Comparison of ENCODE assay signal across 31 cellular contexts in genomic region chr14:68229423-68229831, GRCh38.
DNase-seq lines count a peak whose midpoint lies in the region; ATAC-seq lines count a peak whose summit lies in the region.
"Had no signal": no experiment of that assay in that cellular context is flagged by ENCODE, and none has a peak within 500 bp of the region (broad histone marks: within the 10 kb centered on the region; RNA-seq: fewer than 3 reads in every experiment).

No MANE protein-coding gene starts in this region.

- H3K4me3 Mint-ChIP-seq in stimulated activated naive CD8-positive, alpha-beta T cell treated with anti-CD3 and anti-CD28 coated beads, Interleukin-15, amount 100 ng/mL, for 72 hours = no peak overlapping the region
- H3K4me3 Mint-ChIP-seq: CD14-positive monocyte had no signal

- no peak overlapping the region for H3K27ac ChIP-seq in Karpas-422 (ENCODE audit: low read length)
- H3K27ac ChIP-seq: parathyroid adenoma, SJCRH30, WERI-Rb-1 had no signal

- no peaks in the 10 kb centered on the region for H3K36me3 ChIP-seq in Karpas-422 (ENCODE audit: insufficient read depth, low read length)
- H3K36me3 ChIP-seq: heart left ventricle, SJCRH30, transverse colon, WERI-Rb-1 had no signal

- H4K20me1 ChIP-seq in Karpas-422 (ENCODE audit: insufficient read depth, low read depth, low read length) = peaks cover 30% of the 10 kb centered on the region; the same call in 1 of the 2 replicates

- peak; percentile 53 for ATAC-seq in stimulated activated naive CD8-positive, alpha-beta T cell treated with anti-CD3 and anti-CD28 coated beads, Interleukin-15, Interleukin-2, amounts not matched to agents 100 U/mL and 50 U/mL, for 24 hours
- no peak for ATAC-seq in stimulated activated naive CD8-positive, alpha-beta T cell treated with anti-CD3 and anti-CD28 coated beads, Interleukin-15, amount 100 ng/mL, for 72 hours
- peak; percentile 83 for ATAC-seq in left lobe of liver
- ATAC-seq: heart left ventricle, left ventricle myocardium superior had no signal

- H3K9me3 Mint-ChIP-seq in stimulated activated naive CD8-positive, alpha-beta T cell treated with anti-CD3 and anti-CD28 coated beads, Interleukin-15, amount 100 ng/mL, for 72 hours = peaks cover 0 to 4% of the 10 kb centered on the region in 2 donors

- no peaks in the 10 kb centered on the region for H3K9me2 ChIP-seq in Karpas-422 (replicated peaks; ENCODE audit: insufficient read depth, low read length)

- no peak overlapping the region for H3K27ac Mint-ChIP-seq in stimulated activated naive CD8-positive, alpha-beta T cell treated with anti-CD3 and anti-CD28 coated beads, Interleukin-15, amount 100 ng/mL, for 72 hours
- H3K27ac Mint-ChIP-seq: CD14-positive monocyte had no signal

- no peak overlapping the region for H3K9ac ChIP-seq in Karpas-422 (ENCODE audit: low read length)
- H3K9ac ChIP-seq: parathyroid adenoma had no signal

- H3K4me3 ChIP-seq in Karpas-422 (ENCODE audit: low read length) = no peak overlapping the region
- H3K4me3 ChIP-seq: heart left ventricle, SJCRH30, transverse colon had no signal

- H2AFZ ChIP-seq in Karpas-422 (ENCODE audit: low read length) = no peak overlapping the region
- H2AFZ ChIP-seq: parathyroid adenoma had no signal

- no peak overlapping the region for H3K4me2 ChIP-seq in Karpas-422 (ENCODE audit: low read depth, low read length, poor library complexity, severe bottlenecking)

- no peaks in the 10 kb centered on the region for H3K27me3 Mint-ChIP-seq in stimulated activated naive CD8-positive, alpha-beta T cell treated with anti-CD3 and anti-CD28 coated beads, Interleukin-15, amount 100 ng/mL, for 72 hours

- no peaks in the 10 kb centered on the region for H3K4me1 ChIP-seq in Karpas-422 (ENCODE audit: low read length)
- H3K4me1 ChIP-seq: parathyroid adenoma had no signal

- no peaks in the 10 kb centered on the region for H3K4me1 Mint-ChIP-seq in stimulated activated naive CD8-positive, alpha-beta T cell treated with anti-CD3 and anti-CD28 coated beads, Interleukin-15, amount 100 ng/mL, for 72 hours

- H3K79me2 ChIP-seq in Karpas-422 (ENCODE audit: low read length) = no peaks in the 10 kb centered on the region
- H3K79me2 ChIP-seq: parathyroid adenoma had no signal

- peak; percentile 36 for DNase-seq in activated CD4-positive, alpha-beta T cell treated with anti-CD3 and anti-CD28 coated beads for 48 hours
- no peak for DNase-seq in activated CD4-positive, alpha-beta T cell treated with anti-CD3 and anti-CD28 coated beads, Interleukin-2, amount 50 U/mL, for 1 hour
- DNase-seq in stimulated activated naive CD8-positive, alpha-beta T cell treated with anti-CD3 and anti-CD28 coated beads, Interleukin-15, Interleukin-2, amounts not matched to agents 100 U/mL and 50 U/mL, for 24 hours = no peak
- DNase-seq in stimulated activated naive CD8-positive, alpha-beta T cell treated with anti-CD3 and anti-CD28 coated beads, Interleukin-15, amount 100 ng/mL, for 72 hours = no peak
- DNase-seq in left lobe of liver (ENCODE audit: low spot score) = peak; percentile 71
- no peak for DNase-seq in Karpas-422
- no peak for DNase-seq in GM19238 (ENCODE audit: insufficient read length, low spot score)
- DNase-seq in stimulated activated naive CD4-positive, alpha-beta T cell treated with Interleukin-2 at 50 U/mL for 16 hours (lab: John Stamatoyannopoulos, UW) = no peak
- DNase-seq: activated CD4-positive, alpha-beta T cell treated with anti-CD3 and anti-CD28 coated beads, Interleukin-2, amount 50 U/mL, for 4 hours; activated CD8-positive, alpha-beta memory T cell treated with anti-CD3 and anti-CD28 coated beads, Interleukin-2, amount 50 U/mL, for 48 hours; activated gamma-delta T cell treated with Interleukin-2 at 50 U/mL for 16 hours; amygdala; Caco-2; DMS53; foreskin melanocyte; heart left ventricle; islet precursor cell; KBM-7; left ventricle myocardium superior; NCI-H1105; NCI-H187; SJCRH30; small intestine; stimulated activated CD4-positive, alpha-beta T cell treated with anti-CD3 and anti-CD28 coated beads, Interleukin-2, amount 100 ng/mL, for 24 hours; stimulated activated CD8-positive, alpha-beta memory T cell treated with anti-CD3 and anti-CD28 coated beads, Interleukin-4, amount 100 ng/mL, for 48 hours; SW 1271; T-helper 9 cell; transverse colon; WERI-Rb-1 had no signal

- H3K9me3 ChIP-seq in Karpas-422 (ENCODE audit: low read length) = no peaks in the 10 kb centered on the region
- H3K9me3 ChIP-seq: Caco-2, heart left ventricle, SJCRH30, transverse colon had no signal

- no peaks in the 10 kb centered on the region for H3K27me3 ChIP-seq in Karpas-422 (ENCODE audit: low read length)
- H3K27me3 ChIP-seq: heart left ventricle, SJCRH30, transverse colon had no signal

Comparison
In these comparisons a context has a peak if more than half of its experiments do, and no peak if none do; other contexts are left out.
1. DNase-seq: peak in activated CD4-positive, alpha-beta T cell treated with anti-CD3 and anti-CD28 coated beads for 48 hours (single experiment) and left lobe of liver (single experiment); none in activated CD4-positive, alpha-beta T cell treated with anti-CD3 and anti-CD28 coated beads, Interleukin-2, amount 50 U/mL, for 1 hour (single experiment), stimulated activated naive CD8-positive, alpha-beta T cell treated with anti-CD3 and anti-CD28 coated beads, Interleukin-15, Interleukin-2, amounts not matched to agents 100 U/mL and 50 U/mL, for 24 hours (single experiment), stimulated activated naive CD8-positive, alpha-beta T cell treated with anti-CD3 and anti-CD28 coated beads, Interleukin-15, amount 100 ng/mL, for 72 hours (0 of 2), Karpas-422 (single experiment), GM19238 (single experiment) and stimulated activated naive CD4-positive, alpha-beta T cell treated with Interleukin-2 at 50 U/mL for 16 hours (single experiment).